Comparison of ENCODE assay signal across 8 cellular contexts in genomic region chr1:151909167-151910149, GRCh38. TPM values are rescaled to one million over a fixed set of nuclear protein-coding genes. Genes with fewer than 3 reads are reported as not detected.
A peak's percentile ranks its signal among the peaks of the same experiment; 100 is the strongest.
DNase-seq lines count a peak whose midpoint lies in the region; FAIRE-seq and TF ChIP-seq lines count a peak whose summit lies in the region.

Gene THEM4 (minus strand): TSS chr1:151909511. CDS start chr1:151909458, 53 bp downstream.

- H3K27ac ChIP-seq in angular gyrus (ENCODE audit: low read depth, low read length) (peak within 1 kb of the TSS; percentile 64), right atrium auricular region (peak within 1 kb of the TSS; percentile 83 to 86)

- no peaks in the 10 kb centered on the region for H3K27me3 ChIP-seq in right atrium auricular region

- TF ChIP-seq CTCF in GM10266 (IDR thresholded peaks at IDR 0.05; ENCODE audit: control insufficient read depth, insufficient read depth, low read depth, missing control alignments) (peak; percentile 49), NB4 (IDR thresholded peaks at IDR 0.05; ENCODE audit: low read depth, low read length) (no peak), right atrium auricular region (IDR thresholded peaks at IDR 0.05) (peak in 1 of 2 donors; percentile 48)

- H3K4me3 ChIP-seq in NB4 (ENCODE audit: low read depth, low read length) (peak within 1 kb of the TSS; percentile 83), right atrium auricular region (peak within 1 kb of the TSS; percentile 66 to 77)

- POLR2A ChIA-PET in HEK293T (lab: Yijun Ruan, JAX): interaction anchor here (0.5 to 3.6 kb wide), 23 partner anchors 10 to 200 kb away, joined by 3 to 29 read pairs (median 4); partner anchors contain the start of genes MRPL9 and S100A11

- H3K9me3 ChIP-seq in right atrium auricular region: peaks cover 0 to 8% of the 10 kb centered on the region in 2 donors

- H3K36me3 ChIP-seq in right atrium auricular region: no peaks in the 10 kb centered on the region

- DNase-seq in GM10266 (ENCODE audit: extremely low spot score): peak; percentile 96
- DNase-seq in HEK293T (ENCODE audit: extremely low spot score): peak; percentile 99
- DNase-seq in NB4 (ENCODE audit: low read depth): peak; percentile 99
- peak; percentile 66 to 96 (median 80) for DNase-seq in T-helper 2 cell
- peak; percentile 97 for DNase-seq in right atrium auricular region (ENCODE audit: low spot score)
- DNase-seq in pulmonary artery endothelial cell (ENCODE audit: low read depth, low spot score): peak; percentile 84
- peak; percentile 98 for DNase-seq in urothelium cell line (ENCODE audit: low spot score)

- FAIRE-seq in urothelium cell line (lab: Jason Lieb, UNC): peak; percentile 85

- CTCF ChIA-PET in HEK293T (lab: Yijun Ruan, JAX): interaction anchor here (0.6 to 1.6 kb wide), 5 partner anchors 13 to 92 kb away, joined by 3 to 11 read pairs (median 4); no protein-coding TSS in a partner anchor

- peak; percentile 74 for TF ChIP-seq POLR2A in NB4 (IDR thresholded peaks at IDR 0.05; ENCODE audit: extremely low read depth, insufficient read length)

- H3K4me1 ChIP-seq in right atrium auricular region: peaks cover 0 to 19% of the 10 kb centered on the region in 2 donors

TF ChIP-seq in HEK293T, 16 proteins besides CTCF, POLR2A, EP300 and RAD21:
- TF ChIP-seq ARNT (IDR thresholded peaks at IDR 0.05) (no peak), ZNF384 (IDR thresholded peaks at IDR 0.05) (no peak), ELF4 (IDR thresholded peaks at IDR 0.05) (peak; percentile 76), CTBP1 (IDR thresholded peaks at IDR 0.05; ENCODE audit: borderline replicate concordance) (peak; percentile 53; the same call in 1 of the 2 replicates), BHLHE40 (IDR thresholded peaks at IDR 0.05; ENCODE audit: borderline replicate concordance) (no peak), L3MBTL2 (conservative IDR thresholded peaks at IDR 0.05) (peak; percentile 76)

RNA-seq across cellular contexts. Expression of gene THEM4, which starts in this region (rescaled TPM):
- total RNA-seq in right atrium auricular region (10 to 100 TPM; 18.5 to 23.1 TPM), pulmonary artery endothelial cell (11.4 and 18.0 TPM in 2 replicates)

Comparison
In these comparisons a context has a peak if more than half of its experiments do, and no peak if none do; other contexts are left out.
1. Peak in every context shown above with its lines: DNase-seq, H3K4me3 ChIP-seq and H3K27ac ChIP-seq.